29 cellular contexts compared by ENCODE assay signal in genomic region chr2:217340176-217340575, GRCh38.
"Had no signal": no experiment of that assay in that cellular context is flagged by ENCODE, and none has a peak within 500 bp of the region (broad histone marks: within the 10 kb centered on the region; RNA-seq: fewer than 3 reads in every experiment).

No MANE protein-coding gene starts in this region.

- H3K27me3 ChIP-seq: ascending aorta, body of pancreas, MG63 had no signal

- H3K36me3 ChIP-seq: ascending aorta, MG63 had no signal

- H3K9me3 ChIP-seq: ascending aorta, body of pancreas, MG63 had no signal

- H3K4me2 ChIP-seq: KMS-11, PC-9 had no signal

- H3K4me1 ChIP-seq: body of pancreas had no signal

- H3K9ac ChIP-seq: KMS-11 had no signal

- FAIRE-seq: bronchial epithelial cell had no signal

- DNase-seq: activated CD4-positive, alpha-beta T cell treated with anti-CD3 and anti-CD28 coated beads for 48 hours; activated CD4-positive, alpha-beta T cell treated with anti-CD3 and anti-CD28 coated beads, Interleukin-2, amount 50 U/mL, for 48 hours; activated CD4-positive, CD25-positive, alpha-beta regulatory T cell treated with anti-CD3 and anti-CD28 coated beads, Interleukin-2, amount 50 U/mL, for 72 hours; activated CD8-positive, alpha-beta memory T cell treated with anti-CD3 and anti-CD28 coated beads, Interleukin-2, amount 10 ng/mL, durations not matched to agents 7 days and 5 days; activated effector memory CD4-positive, alpha-beta T cell treated with Interleukin-2 at 50 U/mL for 16 hours; activated naive CD4-positive, alpha-beta T cell; activated naive CD8-positive, alpha-beta T cell treated with anti-CD3 and anti-CD28 coated beads, Interleukin-2, amount 50 U/mL, for 24 hours; activated T-cell treated with anti-CD3 and anti-CD28 coated beads, Interleukin-2, amount 50 U/mL, for 24 hours; amniotic stem cell; body of pancreas; MG63; MV-4-11; NCI-H1092 treated with DMSO at 0.1 percent for 48 hours; NCI-H1417 treated with DMSO at 0.1 percent for 48 hours; NCI-H1694; NCI-H2029; NCI-H2107; NCI-H345; NCI-H510A treated with DMSO at 0.1 percent for 48 hours; NCI-H69; PC-9; SHP77 treated with DMSO at 0.1 percent for 48 hours; T-helper 17 cell; T-helper 9 cell had no signal

- H3K4me3 ChIP-seq: ascending aorta, body of pancreas, MG63, PC-9 had no signal

- H3K27ac ChIP-seq: body of pancreas, KMS-11, PC-9 had no signal

- ATAC-seq: activated CD8-positive, alpha-beta memory T cell treated with anti-CD3 and anti-CD28 coated beads, Interleukin-2, amount 10 ng/mL, durations not matched to agents 7 days and 5 days; activated naive CD4-positive, alpha-beta T cell treated with anti-CD3 and anti-CD28 coated beads, Interleukin-2, amount 50 U/mL, for 72 hours; activated naive CD8-positive, alpha-beta T cell treated with anti-CD3 and anti-CD28 coated beads, Interleukin-2, amount 50 U/mL, for 24 hours; body of pancreas; T-helper 17 cell; WTC11 had no signal

- H2AFZ ChIP-seq: PC-9 had no signal
